Comparison of ENCODE assay signal across 4 cellular contexts in genomic region chr15:32363449-32363848, GRCh38. TPM values are rescaled to one million over a fixed set of nuclear protein-coding genes. Genes with fewer than 3 reads are reported as not detected.
"Had no signal": no experiment of that assay in that cellular context is flagged by ENCODE, and none has a peak within 500 bp of the region (broad histone marks: within the 10 kb centered on the region; RNA-seq: fewer than 3 reads in every experiment).

No MANE protein-coding gene starts in this region.

RNA-seq across cellular contexts. Expression of gene GOLGA8K, which starts 39.6 kb away (rescaled TPM):
- total RNA-seq: HT-29, IMR-90, K562 had no signal
- polyA plus RNA-seq: IgD-negative memory B cell, IMR-90 had no signal
